In the genomic region with DNA sequence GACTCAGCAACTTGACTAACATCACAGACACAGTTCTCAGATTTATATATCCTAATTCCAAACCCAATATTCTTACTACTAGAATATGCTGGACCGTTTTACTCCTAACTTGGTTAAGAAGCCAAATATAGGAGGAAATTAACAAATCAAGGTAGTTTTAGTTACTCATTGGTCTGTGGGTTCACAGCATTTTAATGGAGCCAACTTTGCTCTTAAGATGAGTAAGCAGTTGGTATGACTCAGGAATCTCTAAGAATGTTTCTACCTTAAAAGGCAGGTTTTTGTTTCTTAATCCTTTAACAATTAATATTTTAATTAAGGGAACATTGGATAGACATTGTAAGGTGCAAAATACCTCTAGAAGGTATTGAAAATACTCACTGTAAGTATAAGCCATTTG, we compare ENCODE assay signal across 21 cellular contexts. TPM values are rescaled to one million over a fixed set of nuclear protein-coding genes. Genes with fewer than 3 reads are reported as not detected.
"Had no signal": no experiment of that assay in that cellular context is flagged by ENCODE, and none has a peak within 500 bp of the region (broad histone marks: within the 10 kb centered on the region; RNA-seq: fewer than 3 reads in every experiment).

No MANE protein-coding gene starts in this region.

- H3K4me3 ChIP-seq: right atrium auricular region, thyroid gland had no signal

- H3K9me3 ChIP-seq: thyroid gland had no signal

- ATAC-seq: effector memory CD8-positive, alpha-beta T cell; stimulated activated naive B cell treated with anti-CD40 and anti-IgM and Interleukin-4, amounts not matched to agents 10 μg/mL and 1 μg/mL and 100 μg/mL, for 72 hours had no signal

- H3K36me3 ChIP-seq: brain microvascular endothelial cell, right atrium auricular region, thyroid gland had no signal

- H3K27me3 ChIP-seq: brain microvascular endothelial cell, right atrium auricular region, thyroid gland had no signal

- DNase-seq: activated CD4-positive, alpha-beta T cell treated with anti-CD3 and anti-CD28 coated beads for 48 hours; activated CD8-positive, alpha-beta memory T cell treated with anti-CD3 and anti-CD28 coated beads, Interleukin-2, amount 50 U/mL, for 48 hours; activated gamma-delta T cell treated with Interleukin-2 at 50 U/mL for 16 hours; activated naive CD8-positive, alpha-beta T cell treated with anti-CD3 and anti-CD28 coated beads for 36 hours; amygdala; brain microvascular endothelial cell; effector memory CD8-positive, alpha-beta T cell; hippocampal formation; kidney; nucleus accumbens; posterior cingulate gyrus; stimulated activated CD4-positive, alpha-beta T cell treated with anti-CD3 and anti-CD28 coated beads, Interleukin-15, amount 100 ng/mL, for 24 hours; stimulated activated CD4-positive, alpha-beta T cell treated with anti-CD3 and anti-CD28 coated beads, Interleukin-4, amount 100 ng/mL, for 1 hour; stimulated activated naive B cell treated with anti-CD40 and anti-IgM and Interleukin-4, amounts not matched to agents 10 μg/mL and 1 μg/mL and 100 μg/mL, for 72 hours; T-helper 2 cell; thyroid gland had no signal

- H3K4me1 ChIP-seq: right atrium auricular region, thyroid gland had no signal

- H3K27ac ChIP-seq: brain microvascular endothelial cell, right atrium auricular region, thyroid gland had no signal

RNA-seq across cellular contexts. Expression of gene OPRM1, which starts 31.6 kb away (rescaled TPM):
- total RNA-seq: activated naive CD8-positive, alpha-beta T cell treated with anti-CD3 and anti-CD28 coated beads for 36 hours; glomerular endothelial cell; kidney; liver; right atrium auricular region; skeletal muscle tissue; thyroid gland had no signal
- polyA plus RNA-seq: esophagus, liver had no signal
